Comparison of ENCODE assay signal across 13 cellular contexts in the genomic region with DNA sequence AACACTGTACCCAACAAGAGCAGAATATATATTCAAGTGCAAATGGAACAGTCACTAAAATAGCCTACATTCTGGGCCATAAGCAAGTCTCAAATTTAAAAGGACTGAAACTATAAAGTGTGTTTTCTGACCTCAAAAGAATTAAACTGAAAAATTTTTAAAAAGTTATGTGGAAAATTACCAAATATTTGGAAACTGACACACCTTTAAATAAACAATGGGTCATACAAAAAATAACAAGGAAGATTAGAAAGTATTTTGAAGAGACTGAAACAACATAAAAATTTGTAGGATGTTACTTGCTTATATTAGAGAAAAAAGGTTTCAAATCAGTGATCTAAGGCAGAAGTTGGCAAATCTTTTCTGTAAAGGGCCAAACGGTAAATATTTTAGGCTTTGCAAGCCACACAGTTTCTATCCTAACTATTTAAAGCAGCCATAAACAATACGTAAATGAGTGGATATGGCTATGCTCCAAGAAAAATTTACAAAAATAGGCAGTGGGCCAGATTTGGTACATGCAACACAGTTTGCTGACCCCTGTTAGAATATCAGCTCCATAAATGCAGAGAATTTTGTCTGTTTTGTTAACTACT.
A peak's percentile ranks its signal among the peaks of the same experiment; 100 is the strongest.
DNase-seq lines count a peak whose midpoint lies in the region; ATAC-seq, FAIRE-seq and TF ChIP-seq lines count a peak whose summit lies in the region.
"Had no signal": no experiment of that assay in that cellular context is flagged by ENCODE, and none has a peak within 500 bp of the region (broad histone marks: within the 10 kb centered on the region; RNA-seq: fewer than 3 reads in every experiment).

No MANE protein-coding gene starts in this region.

- peak overlapping the region; percentile 44 for H3K4me3 ChIP-seq in PC-3 (ENCODE audit: low read length)

- H3F3A ChIP-seq in PC-3 (ENCODE audit: low read length, unreplicated experiment) = peaks cover 3% of the 10 kb centered on the region

- H3K9me3 Mint-ChIP-seq in osteocyte (ENCODE audit: unreplicated experiment) (no peaks in the 10 kb centered on the region), CD14-positive monocyte (peaks cover 0 to 1% (median 0%) of the 10 kb centered on the region in 7 donors)
- H3K9me3 Mint-ChIP-seq: activated naive CD8-positive, alpha-beta T cell treated with anti-CD3 and anti-CD28 coated beads, Interleukin-2, amount 50 U/mL, for 24 hours had no signal

- H3K4me3 Mint-ChIP-seq in osteocyte (ENCODE audit: unreplicated experiment) (peak overlapping the region; percentile 41), CD14-positive monocyte (no peak overlapping the region)
- H3K4me3 Mint-ChIP-seq: activated naive CD8-positive, alpha-beta T cell treated with anti-CD3 and anti-CD28 coated beads, Interleukin-2, amount 50 U/mL, for 24 hours had no signal

- BruUV-seq in PC-3 (replicated peaks; lab: Mats Ljungman, UMichigan) = no TSS peak

- H3K27me3 Mint-ChIP-seq in osteocyte (ENCODE audit: unreplicated experiment) (no peaks in the 10 kb centered on the region), CD14-positive monocyte (ENCODE audit: low read depth in 3 of 3) (no peaks in the 10 kb centered on the region)
- H3K27me3 Mint-ChIP-seq: activated naive CD8-positive, alpha-beta T cell treated with anti-CD3 and anti-CD28 coated beads, Interleukin-2, amount 50 U/mL, for 24 hours; progenitor cell of endocrine pancreas had no signal

- no peaks in the 10 kb centered on the region for H3K27me3 ChIP-seq in PC-3 (ENCODE audit: low read length)

- H3K9ac ChIP-seq in PC-3 (ENCODE audit: low read length) = no peak overlapping the region

- no peak for TF ChIP-seq CTCF in PC-3 (conservative IDR thresholded peaks at IDR 0.05; ENCODE audit: low read depth, low read length)
- no peak for TF ChIP-seq CTCF in osteocyte (IDR thresholded peaks at IDR 0.05)
- TF ChIP-seq CTCF in CD14-positive monocyte (IDR thresholded peaks at IDR 0.05) = no peak

- DNase-seq in GM03348 (ENCODE audit: low spot score) = peak; percentile 11
- DNase-seq in PC-3 = peak; percentile 82
- peak; percentile 83 for DNase-seq in dermis blood vessel endothelial cell
- DNase-seq in osteocyte (ENCODE audit: extremely low spot score, unreplicated experiment) = no peak
- DNase-seq in SKM-1 treated with dmso at 0.1 percent for 144 hours (lab: John Stamatoyannopoulos, UW; ENCODE audit: unreplicated experiment) = no peak
- DNase-seq in GM12891 (ENCODE audit: insufficient read length, low spot score) = no peak
- no peak for DNase-seq in CD14-positive monocyte (ENCODE audit: low spot score)
- DNase-seq: activated naive CD8-positive, alpha-beta T cell treated with anti-CD3 and anti-CD28 coated beads, Interleukin-2, amount 50 U/mL, for 24 hours; H7; NCI-H1930; OCI-M1 had no signal

- H3K36me3 Mint-ChIP-seq in osteocyte (ENCODE audit: unreplicated experiment) = peaks cover 6% of the 10 kb centered on the region
- H3K36me3 Mint-ChIP-seq in CD14-positive monocyte = peaks cover 11% of the 10 kb centered on the region in 2 donors

- POLR2A ChIA-PET in PC-3 (lab: Charles Lee; ENCODE audit: unreplicated experiment) = interaction anchor here (0.6 kb wide), 1 partner anchor 55 kb away, joined by 3 read pairs; no protein-coding TSS in a partner anchor

- H3K4me1 ChIP-seq in PC-3 (ENCODE audit: insufficient read depth, low read length) = peaks cover 57% of the 10 kb centered on the region

- H2AFZ ChIP-seq in PC-3 (ENCODE audit: low read length) = peak overlapping the region; percentile 29; the same call in 1 of the 2 replicates

- no peak for TF ChIP-seq POLR2A in GM12891 (IDR thresholded peaks at IDR 0.05; ENCODE audit: low read depth, low read length)

- intact Hi-C loops in PC-3 (cut with micrococcal nuclease) (loop anchor here (2.0 kb wide), 1 partner anchor 46 kb away; no protein-coding TSS in a partner anchor), CD14-positive monocyte (cut with micrococcal nuclease) (no loop called here)

- H4K20me1 ChIP-seq in PC-3 (ENCODE audit: low read length) = no peaks in the 10 kb centered on the region

- H3K4me2 ChIP-seq in PC-3 (ENCODE audit: low read length) = peak overlapping the region; percentile 78

- no peaks in the 10 kb centered on the region for H3K79me2 ChIP-seq in PC-3 (ENCODE audit: low read length)

- H3K27ac Mint-ChIP-seq in osteocyte (ENCODE audit: unreplicated experiment) (peak overlapping the region; percentile 91), CD14-positive monocyte (no peak overlapping the region)
- H3K27ac Mint-ChIP-seq: activated naive CD8-positive, alpha-beta T cell treated with anti-CD3 and anti-CD28 coated beads, Interleukin-2, amount 50 U/mL, for 24 hours; progenitor cell of endocrine pancreas had no signal

- H3K9me2 ChIP-seq in PC-3 (replicated peaks; ENCODE audit: low read length) = no peaks in the 10 kb centered on the region

- peaks cover 94% of the 10 kb centered on the region for H3K4me1 Mint-ChIP-seq in osteocyte (ENCODE audit: unreplicated experiment)
- no peaks in the 10 kb centered on the region for H3K4me1 Mint-ChIP-seq in CD14-positive monocyte

- peak overlapping the region; percentile 77 for H3K27ac ChIP-seq in PC-3 (ENCODE audit: low read length)

- H3K9me3 ChIP-seq in PC-3 (ENCODE audit: low read length) = no peaks in the 10 kb centered on the region

- CTCF ChIA-PET in PC-3 (lab: Charles Lee) = no interaction called here

- no peak for FAIRE-seq in GM12891 (lab: Jason Lieb, UNC)
- FAIRE-seq: GM19239 had no signal

- no peaks in the 10 kb centered on the region for H3K36me3 ChIP-seq in PC-3 (ENCODE audit: low read depth, low read length)

- peak; percentile 64 for ATAC-seq in PC-3
- ATAC-seq: activated naive CD8-positive, alpha-beta T cell treated with anti-CD3 and anti-CD28 coated beads, Interleukin-2, amount 50 U/mL, for 24 hours had no signal

TF ChIP-seq in GM12891, 5 proteins besides CTCF, POLR2A, EP300 and RAD21:
- TF ChIP-seq PAX5 (IDR thresholded peaks at IDR 0.05; ENCODE audit: insufficient read depth, low read length, severe bottlenecking) = no peak
- no peak for TF ChIP-seq POLR2AphosphoS5 (IDR thresholded peaks at IDR 0.05; ENCODE audit: low read depth, low read length)
- no peak for TF ChIP-seq POU2F2 (IDR thresholded peaks at IDR 0.05; ENCODE audit: low read depth, low read length)
- TF ChIP-seq TAF1 (IDR thresholded peaks at IDR 0.05; ENCODE audit: low read depth, low read length) = no peak
- TF ChIP-seq SPI1 (IDR thresholded peaks at IDR 0.05; ENCODE audit: low read depth, low read length) = no peak
TF ChIP-seq in GM12891: peak in this region for 0.

Comparison
In these comparisons a context has a peak if more than half of its experiments do, and no peak if none do; other contexts are left out.
1. DNase-seq: peak in GM03348 (single experiment), PC-3 (single experiment) and dermis blood vessel endothelial cell (single experiment); none in osteocyte (single experiment), SKM-1 treated with dmso at 0.1 percent for 144 hours (single experiment), GM12891 (single experiment) and CD14-positive monocyte (single experiment).